Comparison of ENCODE assay signal across 15 cellular contexts in the genomic region with DNA sequence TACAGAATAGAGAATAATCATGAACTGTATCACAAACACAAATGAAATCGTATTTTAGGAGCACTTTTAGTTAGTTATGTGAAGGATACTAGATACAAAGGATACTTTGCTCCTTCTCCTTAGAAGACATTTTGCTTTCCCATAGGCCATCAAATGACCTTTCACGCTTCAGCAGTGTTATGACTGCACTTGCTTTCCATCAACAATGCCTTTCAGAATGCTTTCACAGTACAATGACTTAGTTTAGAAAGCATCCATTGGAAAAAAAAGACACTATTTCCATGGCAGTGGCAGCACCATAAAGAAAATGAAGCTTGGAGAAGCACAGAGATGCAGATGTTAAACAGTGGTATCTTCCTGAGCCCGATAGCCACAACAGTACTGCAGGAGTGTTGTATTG.
"Had no signal": no experiment of that assay in that cellular context is flagged by ENCODE, and none has a peak within 500 bp of the region (broad histone marks: within the 10 kb centered on the region; RNA-seq: fewer than 3 reads in every experiment).

No MANE protein-coding gene starts in this region.

- H2AFZ ChIP-seq: hepatocyte had no signal

- H3K4me1 ChIP-seq: adrenal gland, lower lobe of right lung, pancreas had no signal

- H3K27ac ChIP-seq: adrenal gland, hepatocyte, lower lobe of right lung, pancreas, thyroid gland, WERI-Rb-1 had no signal

- H3K4me3 ChIP-seq: adrenal gland, hepatocyte, lower lobe of right lung, pancreas, thyroid gland had no signal

- H3K4me2 ChIP-seq: hepatocyte had no signal

- H3K27ac Mint-ChIP-seq: activated naive CD4-positive, alpha-beta T cell treated with anti-CD3 and anti-CD28 coated beads, Interleukin-2, amount 50 U/mL, for 24 hours; nephron; T-helper 1 cell treated with Interleukin-12 subunit alpha and Interleukin-12 subunit beta and Interleukin-4 antibody, amounts not matched to agents 30 μg/mL and 1 μg/mL, for 36 hours had no signal

- H3K4me3 Mint-ChIP-seq: activated naive CD4-positive, alpha-beta T cell treated with anti-CD3 and anti-CD28 coated beads, Interleukin-2, amount 50 U/mL, for 24 hours; nephron; T-helper 1 cell treated with Interleukin-12 subunit alpha and Interleukin-12 subunit beta and Interleukin-4 antibody, amounts not matched to agents 30 μg/mL and 1 μg/mL, for 36 hours had no signal

- H3K4me1 Mint-ChIP-seq: activated naive CD4-positive, alpha-beta T cell treated with anti-CD3 and anti-CD28 coated beads, Interleukin-2, amount 50 U/mL, for 24 hours had no signal

- DNase-seq: activated CD4-positive, alpha-beta T cell treated with anti-CD3 and anti-CD28 coated beads for 1 hour; activated gamma-delta T cell; adrenal gland; cerebellar nuclear complex; effector CD4-positive, alpha-beta T cell; lower lobe of right lung; midbrain; pancreas; stimulated activated naive CD4-positive, alpha-beta T cell; thyroid gland; WERI-Rb-1 had no signal

- ATAC-seq: lower lobe of right lung, pancreas had no signal

- H3K27me3 ChIP-seq: adrenal gland, hepatocyte, pancreas, thyroid gland had no signal

- H3K79me2 ChIP-seq: hepatocyte had no signal

- H3K9me3 Mint-ChIP-seq: activated naive CD4-positive, alpha-beta T cell treated with anti-CD3 and anti-CD28 coated beads, Interleukin-2, amount 50 U/mL, for 24 hours; T-helper 1 cell treated with Interleukin-12 subunit alpha and Interleukin-12 subunit beta and Interleukin-4 antibody, amounts not matched to agents 30 μg/mL and 1 μg/mL, for 36 hours had no signal

- H3K36me3 Mint-ChIP-seq: activated naive CD4-positive, alpha-beta T cell treated with anti-CD3 and anti-CD28 coated beads, Interleukin-2, amount 50 U/mL, for 24 hours had no signal

- H3K36me3 ChIP-seq: adrenal gland, lower lobe of right lung, pancreas, thyroid gland, WERI-Rb-1 had no signal

- H3K9me3 ChIP-seq: adrenal gland, lower lobe of right lung, pancreas, thyroid gland had no signal
